ENCODE assay signal across 1 cellular context in the genomic region with DNA sequence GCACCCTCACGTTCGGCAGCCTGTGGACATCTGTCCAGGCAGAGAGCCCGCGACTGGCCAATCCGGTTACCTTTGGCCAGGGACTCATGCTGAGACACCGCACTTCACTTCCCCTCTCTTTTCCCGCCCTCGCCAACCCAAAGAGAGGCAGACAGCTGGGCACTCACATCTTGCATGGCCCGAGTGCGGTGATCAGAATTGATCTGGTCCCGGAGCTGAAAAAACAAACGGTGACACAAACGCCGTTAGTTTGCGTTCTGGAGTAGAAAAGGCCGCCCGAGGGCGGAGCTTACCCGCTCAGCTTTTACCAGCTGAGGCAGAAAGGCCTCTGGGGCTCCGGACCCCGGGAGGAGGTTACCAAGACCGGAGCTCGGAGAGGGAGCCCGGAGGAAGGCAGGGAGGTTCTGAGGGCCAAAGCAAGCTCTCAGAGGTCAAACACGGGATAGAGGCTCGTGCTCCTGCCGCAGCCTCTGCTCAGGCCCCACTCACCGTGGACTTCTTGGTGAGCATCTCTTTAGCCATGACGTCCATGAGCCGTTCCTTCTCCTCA.
TF ChIP-seq lines count a peak whose summit lies in the region.

No MANE protein-coding gene starts in this region.

TF ChIP-seq in endothelial cell of umbilical vein, 7 proteins besides CTCF, POLR2A, EP300 and RAD21:
- TF ChIP-seq JUN (IDR thresholded peaks at IDR 0.05; ENCODE audit: borderline replicate concordance, insufficient read depth, insufficient read length, low read depth) (no peak), EZH2 (IDR thresholded peaks at IDR 0.05; ENCODE audit: borderline replicate concordance, low read depth, low read length, severe bottlenecking) (no peak), GATA2 (IDR thresholded peaks at IDR 0.05; ENCODE audit: insufficient read depth, insufficient read length, low read depth, low read length) (no peak), FOS (IDR thresholded peaks at IDR 0.05; ENCODE audit: borderline replicate concordance, insufficient read depth, low read length) (no peak), POLR2AphosphoS5 (IDR thresholded peaks at IDR 0.05; ENCODE audit: insufficient read depth, low read depth, low read length) (no peak), MYC (IDR thresholded peaks at IDR 0.05; ENCODE audit: low read depth, low read length) (no peak)
- TF ChIP-seq, protein P1, sequence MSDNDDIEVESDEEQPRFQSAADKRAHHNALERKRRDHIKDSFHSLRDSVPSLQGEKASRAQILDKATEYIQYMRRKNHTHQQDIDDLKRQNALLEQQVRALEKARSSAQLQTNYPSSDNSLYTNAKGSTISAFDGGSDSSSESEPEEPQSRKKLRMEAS (IDR thresholded peaks at IDR 0.05; ENCODE audit: insufficient read depth, insufficient read length), result no peak
